ENCODE assay signal across 31 cellular contexts in the genomic region with DNA sequence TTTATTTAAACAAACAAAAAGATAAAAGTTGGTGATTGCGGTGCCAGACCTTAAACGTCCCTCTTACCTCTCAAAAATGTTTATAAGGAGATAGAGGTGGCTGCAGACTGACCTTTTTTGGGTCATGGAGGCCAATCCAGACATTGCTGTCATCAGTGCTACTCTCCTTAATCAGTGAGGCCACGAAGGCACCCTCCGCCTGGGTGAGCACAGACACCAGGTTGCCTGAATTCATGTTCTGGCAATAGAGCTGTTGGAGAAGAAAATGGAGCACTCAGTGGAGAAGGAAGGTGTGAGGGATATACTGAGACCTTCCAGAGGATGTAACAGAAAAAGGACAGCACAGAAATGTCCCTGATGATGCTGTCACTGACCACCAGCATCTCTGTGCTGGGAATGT. TPM values are rescaled to one million over a fixed set of nuclear protein-coding genes. Genes with fewer than 3 reads are reported as not detected.
"Had no signal": no experiment of that assay in that cellular context is flagged by ENCODE, and none has a peak within 500 bp of the region (broad histone marks: within the 10 kb centered on the region; RNA-seq: fewer than 3 reads in every experiment).

No MANE protein-coding gene starts in this region.

- ATAC-seq: stimulated activated effector memory CD8-positive, alpha-beta T cell treated with anti-CD3 and anti-CD28 coated beads, Interleukin-12 subunit alpha, Interleukin-12 subunit beta, amount 100 ng/mL, for 72 hours; stimulated activated memory B cell treated with anti-CD40 and anti-IgM and Interleukin-4, amounts not matched to agents 10 μg/mL and 1 μg/mL and 100 μg/mL, for 72 hours; stimulated activated naive B cell treated with anti-CD40 and anti-IgM and Interleukin-4, amounts not matched to agents 10 μg/mL and 1 μg/mL and 100 μg/mL, for 72 hours; stimulated activated naive CD8-positive, alpha-beta T cell treated with anti-CD3 and anti-CD28 coated beads, Interleukin-15, amount 100 ng/mL, for 72 hours; stimulated activated naive CD8-positive, alpha-beta T cell treated with anti-CD3 and anti-CD28 coated beads, Interleukin-15, Interleukin-2, amounts not matched to agents 100 U/mL and 50 U/mL, for 24 hours; upper lobe of right lung had no signal

- H3K9me3 Mint-ChIP-seq: stimulated activated naive CD8-positive, alpha-beta T cell treated with anti-CD3 and anti-CD28 coated beads, Interleukin-15, Interleukin-2, amounts not matched to agents 100 ng/mL and 50 ng/mL, for 24 hours had no signal

- DNase-seq: stimulated activated CD4-positive, alpha-beta T cell treated with anti-CD3 and anti-CD28 coated beads, Interleukin-2, amount 100 ng/mL, for 24 hours; stimulated activated CD4-positive, alpha-beta T cell treated with anti-CD3 and anti-CD28 coated beads, Interleukin-2, amount 100 ng/mL, for 48 hours; stimulated activated CD4-positive, alpha-beta T cell treated with anti-CD3 and anti-CD28 coated beads, Interleukin-4, amount 100 ng/mL, for 24 hours; stimulated activated CD4-positive, alpha-beta T cell treated with anti-CD3 and anti-CD28 coated beads, Interleukin-4, amount 100 ng/mL, for 4 hours; stimulated activated CD8-positive, alpha-beta memory T cell treated with anti-CD3 and anti-CD28 coated beads, Interleukin-4, amount 100 ng/mL, for 48 hours; stimulated activated naive B cell treated with anti-CD40 and anti-IgM and Interleukin-4, amounts not matched to agents 10 μg/mL and 1 μg/mL and 100 μg/mL, for 72 hours; stimulated activated naive CD4-positive, alpha-beta T cell; stimulated activated naive CD4-positive, alpha-beta T cell treated with Interleukin-2 at 50 U/mL for 16 hours; stimulated activated naive CD8-positive, alpha-beta T cell treated with anti-CD3 and anti-CD28 coated beads, Interleukin-15, amount 100 ng/mL, for 72 hours; stimulated activated naive CD8-positive, alpha-beta T cell treated with anti-CD3 and anti-CD28 coated beads, Interleukin-15, Interleukin-2, amounts not matched to agents 100 U/mL and 50 U/mL, for 24 hours; stomach; substantia nigra; testis; thyroid gland; tibial artery; transverse colon; trophoblast cell; upper lobe of left lung; upper lobe of right lung; uterus had no signal

- H3K4me1 ChIP-seq: stomach, suprapubic skin, testis, thyroid gland, tibial artery, tibial nerve, upper lobe of left lung, upper lobe of right lung, uterus, vagina had no signal

- H3K4me3 Mint-ChIP-seq: stimulated activated effector memory CD8-positive, alpha-beta T cell treated with anti-CD3 and anti-CD28 coated beads, Interleukin-12 subunit alpha, Interleukin-12 subunit beta, amount 100 ng/mL, for 72 hours; stimulated activated memory B cell treated with anti-CD40 and anti-IgM and Interleukin-4, amounts not matched to agents 10 μg/mL and 1 μg/mL and 100 μg/mL, for 72 hours; stimulated activated naive B cell treated with anti-CD40 and anti-IgM and Interleukin-4, amounts not matched to agents 10 μg/mL and 1 μg/mL and 100 μg/mL, for 72 hours; stimulated activated naive CD8-positive, alpha-beta T cell treated with anti-CD3 and anti-CD28 coated beads, Interleukin-15, amount 100 ng/mL, for 72 hours; stimulated activated naive CD8-positive, alpha-beta T cell treated with anti-CD3 and anti-CD28 coated beads, Interleukin-15, Interleukin-2, amounts not matched to agents 100 ng/mL and 50 ng/mL, for 24 hours had no signal

- H3K27ac ChIP-seq: stomach, suprapubic skin, testis, thoracic aorta, thyroid gland, tibial artery, tibial nerve, transverse colon, upper lobe of left lung, upper lobe of right lung, uterus, vagina had no signal

- H3K27me3 ChIP-seq: stomach, suprapubic skin, testis, thyroid gland, tibial artery, tibial nerve, upper lobe of left lung, upper lobe of right lung, uterus, vagina had no signal

- H3K27ac Mint-ChIP-seq: stimulated activated effector memory CD8-positive, alpha-beta T cell treated with anti-CD3 and anti-CD28 coated beads, Interleukin-12 subunit alpha, Interleukin-12 subunit beta, amount 100 ng/mL, for 72 hours; stimulated activated memory B cell treated with anti-CD40 and anti-IgM and Interleukin-4, amounts not matched to agents 10 μg/mL and 1 μg/mL and 100 μg/mL, for 72 hours; stimulated activated naive B cell treated with anti-CD40 and anti-IgM and Interleukin-4, amounts not matched to agents 10 μg/mL and 1 μg/mL and 100 μg/mL, for 72 hours; stimulated activated naive CD8-positive, alpha-beta T cell treated with anti-CD3 and anti-CD28 coated beads, Interleukin-15, amount 100 ng/mL, for 72 hours; stimulated activated naive CD8-positive, alpha-beta T cell treated with anti-CD3 and anti-CD28 coated beads, Interleukin-15, Interleukin-2, amounts not matched to agents 100 ng/mL and 50 ng/mL, for 24 hours had no signal

- H3K4me3 ChIP-seq: stomach, suprapubic skin, testis, thoracic aorta, thyroid gland, tibial artery, tibial nerve, transverse colon, upper lobe of left lung, upper lobe of right lung, uterus, vagina had no signal

- H3K9me3 ChIP-seq: stomach, suprapubic skin, testis, thoracic aorta, thyroid gland, tibial artery, transverse colon, upper lobe of left lung, upper lobe of right lung, uterus, vagina had no signal

- H3K27me3 Mint-ChIP-seq: stimulated activated memory B cell treated with anti-CD40 and anti-IgM and Interleukin-4, amounts not matched to agents 10 μg/mL and 1 μg/mL and 100 μg/mL, for 72 hours; stimulated activated naive B cell treated with anti-CD40 and anti-IgM and Interleukin-4, amounts not matched to agents 10 μg/mL and 1 μg/mL and 100 μg/mL, for 72 hours; stimulated activated naive CD8-positive, alpha-beta T cell treated with anti-CD3 and anti-CD28 coated beads, Interleukin-15, amount 100 ng/mL, for 72 hours; stimulated activated naive CD8-positive, alpha-beta T cell treated with anti-CD3 and anti-CD28 coated beads, Interleukin-15, Interleukin-2, amounts not matched to agents 100 ng/mL and 50 ng/mL, for 24 hours had no signal

- H3K4me1 Mint-ChIP-seq: stimulated activated effector memory CD8-positive, alpha-beta T cell treated with anti-CD3 and anti-CD28 coated beads, Interleukin-12 subunit alpha, Interleukin-12 subunit beta, amount 100 ng/mL, for 72 hours; stimulated activated memory B cell treated with anti-CD40 and anti-IgM and Interleukin-4, amounts not matched to agents 10 μg/mL and 1 μg/mL and 100 μg/mL, for 72 hours; stimulated activated naive CD8-positive, alpha-beta T cell treated with anti-CD3 and anti-CD28 coated beads, Interleukin-15, amount 100 ng/mL, for 72 hours had no signal

- H3K36me3 ChIP-seq: stomach, suprapubic skin, thoracic aorta, thyroid gland, tibial artery, tibial nerve, transverse colon, upper lobe of left lung, upper lobe of right lung, uterus, vagina had no signal

- H3K36me3 Mint-ChIP-seq: stimulated activated effector memory CD8-positive, alpha-beta T cell treated with anti-CD3 and anti-CD28 coated beads, Interleukin-12 subunit alpha, Interleukin-12 subunit beta, amount 100 ng/mL, for 72 hours; stimulated activated memory B cell treated with anti-CD40 and anti-IgM and Interleukin-4, amounts not matched to agents 10 μg/mL and 1 μg/mL and 100 μg/mL, for 72 hours; stimulated activated naive B cell treated with anti-CD40 and anti-IgM and Interleukin-4, amounts not matched to agents 10 μg/mL and 1 μg/mL and 100 μg/mL, for 72 hours had no signal

RNA-seq across cellular contexts. Expression of a gene that starts 1.5 kb away (rescaled TPM):
- total RNA-seq: stomach, subcutaneous adipose tissue, suprapubic skin, temporal lobe, testis, thyroid gland, transverse colon, upper lobe of right lung, ureter, urinary bladder, uterus, vagina had no signal

RNA-seq across cellular contexts. Expression of a gene that starts 34.0 kb away (rescaled TPM):
- total RNA-seq: subcutaneous adipose tissue, temporal lobe, thyroid gland, transverse colon, upper lobe of right lung, ureter, urinary bladder, vagina had no signal
